Comparison of ENCODE assay signal across 18 cellular contexts in the genomic region with DNA sequence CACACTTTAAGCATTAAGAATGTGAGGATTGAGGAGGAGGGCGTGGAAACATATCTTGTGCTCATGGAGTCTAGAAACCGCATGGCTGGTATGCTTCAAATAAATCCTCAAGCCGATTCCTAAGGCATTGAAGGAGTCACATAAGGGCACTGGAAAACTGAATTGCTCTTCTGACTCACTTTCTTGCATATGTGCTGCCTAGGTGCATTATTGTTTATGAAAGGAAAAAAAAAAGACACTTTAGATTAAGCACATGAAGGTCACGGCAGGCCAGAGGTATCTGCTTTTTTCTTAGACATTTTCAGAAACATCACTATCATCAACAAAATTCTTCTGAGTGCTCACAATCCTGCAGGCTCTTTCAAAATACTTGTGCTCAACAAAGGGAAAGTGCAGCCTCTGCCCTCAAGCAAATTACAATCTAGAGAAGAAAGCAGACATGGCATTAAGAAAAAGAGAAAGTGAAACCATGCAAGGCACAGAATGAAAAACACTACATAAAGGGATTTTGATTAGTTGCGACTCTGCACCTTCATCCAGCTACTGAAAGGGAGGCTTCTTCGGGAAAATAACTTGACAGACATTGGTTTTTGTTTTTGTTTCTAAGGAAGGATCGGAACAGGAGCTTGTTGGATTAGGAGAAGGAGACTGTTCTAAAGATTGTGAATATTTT.
DNase-seq lines count a peak whose midpoint lies in the region; ATAC-seq and TF ChIP-seq lines count a peak whose summit lies in the region.
"Had no signal": no experiment of that assay in that cellular context is flagged by ENCODE, and none has a peak within 500 bp of the region (broad histone marks: within the 10 kb centered on the region; RNA-seq: fewer than 3 reads in every experiment).

No MANE protein-coding gene starts in this region.

- H3K36me3 Mint-ChIP-seq in glutamatergic neuron (ENCODE audit: unreplicated experiment), result peaks cover 14% of the 10 kb centered on the region
- H3K36me3 Mint-ChIP-seq: naive B cell, T-cell had no signal

- peaks cover 0 to 16% (median 9%) of the 10 kb centered on the region in 11 experiments; a peak in 9 of 22 replicates for H3K9me3 ChIP-seq in BLaER1 treated with 17β-estradiol and CSF1 and Interleukin-3, amounts not matched to agents 10 nM and 100 nM (replicated peaks in 1 of 11)
- no peaks in the 10 kb centered on the region for H3K9me3 ChIP-seq in Panc1 (ENCODE audit: control insufficient read depth, insufficient read depth, low read depth, low read length)
- H3K9me3 ChIP-seq: Peyer's patch had no signal

- H3K27me3 ChIP-seq in BLaER1 treated with 17β-estradiol and CSF1 and Interleukin-3, amounts not matched to agents 10 nM and 100 nM, result no peaks in the 10 kb centered on the region
- H3K27me3 ChIP-seq in Panc1 (ENCODE audit: control insufficient read depth, insufficient read depth, low read length), result no peaks in the 10 kb centered on the region
- H3K27me3 ChIP-seq: Peyer's patch had no signal

- no peak for TF ChIP-seq CTCF in Panc1 (IDR thresholded peaks at IDR 0.05)
- no peak for TF ChIP-seq CTCF in glutamatergic neuron (IDR thresholded peaks at IDR 0.05; ENCODE audit: partially characterized antibody, unreplicated experiment)

- H3K4me1 ChIP-seq in BLaER1 treated with 17β-estradiol and CSF1 and Interleukin-3, amounts not matched to agents 10 nM and 100 nM, result peaks cover 5 to 16% (median 8%) of the 10 kb centered on the region in 10 experiments; a peak in 13 of 20 replicates
- no peaks in the 10 kb centered on the region for H3K4me1 ChIP-seq in Panc1 (ENCODE audit: control insufficient read depth, insufficient read depth, low read length)
- H3K4me1 ChIP-seq: Peyer's patch had no signal

- peak overlapping the region; percentile 78 for H3K27ac Mint-ChIP-seq in glutamatergic neuron (ENCODE audit: unreplicated experiment)
- H3K27ac Mint-ChIP-seq: activated T-cell treated with anti-CD3 and anti-CD28 coated beads, Interleukin-2, amount 50 U/mL, for 24 hours; naive B cell; T-cell had no signal

- intact Hi-C loops in Panc1 (cut with micrococcal nuclease; ENCODE audit: unreplicated experiment), result no loop called here

- DNase-seq in Panc1 (ENCODE audit: low read depth, low spot score) (no peak), glutamatergic neuron (no peak), activated gamma-delta T cell (lab: John Stamatoyannopoulos, UW) (no peak), pons (ENCODE audit: low spot score) (no peak)
- no peak for DNase-seq in NK-92 treated with Interleukin-12 subunit alpha and Interleukin-12 subunit beta, amount 100 ng/mL, for 24 hours (lab: John Stamatoyannopoulos, UW)
- DNase-seq: activated CD4-positive, alpha-beta T cell treated with anti-CD3 and anti-CD28 coated beads for 48 hours; activated T-cell treated with anti-CD3 and anti-CD28 coated beads, Interleukin-2, amount 50 U/mL, for 24 hours; amygdala; left cardiac atrium; naive B cell; NCI-H1092; NCI-H226; Peyer's patch; stimulated activated CD4-positive, alpha-beta T cell treated with anti-CD3 and anti-CD28 coated beads, Interleukin-15, amount 100 ng/mL, for 24 hours; T-cell had no signal

- H3K4me2 ChIP-seq in BLaER1 treated with 17β-estradiol and CSF1 and Interleukin-3, amounts not matched to agents 10 nM and 100 nM, result peak overlapping the region in 10 of 11 experiments; percentile 14 to 55 (median 38); a peak in 16 of 22 replicates

- POLR2A ChIA-PET in Panc1 (lab: Charles Lee), result no interaction called here

- H3K36me3 ChIP-seq in BLaER1 treated with 17β-estradiol and CSF1 and Interleukin-3, amounts not matched to agents 10 nM and 100 nM, result no peaks in the 10 kb centered on the region
- no peaks in the 10 kb centered on the region for H3K36me3 ChIP-seq in Panc1 (ENCODE audit: control insufficient read depth, insufficient read depth, low read length)
- H3K36me3 ChIP-seq: Peyer's patch had no signal

- in situ Hi-C loops in Panc1 (cut with HindIII; ENCODE audit: low pct_unique_long_range_greater_than_20kb, low sequenced_read_pairs), result no loop called here

- H3K9me3 Mint-ChIP-seq in glutamatergic neuron (ENCODE audit: unreplicated experiment), result peaks cover 14% of the 10 kb centered on the region

- no peak overlapping the region for H3K4me3 Mint-ChIP-seq in glutamatergic neuron (ENCODE audit: unreplicated experiment)
- H3K4me3 Mint-ChIP-seq: activated T-cell treated with anti-CD3 and anti-CD28 coated beads, Interleukin-2, amount 50 U/mL, for 24 hours; naive B cell had no signal

- H3K27ac ChIP-seq in BLaER1 treated with 17β-estradiol and CSF1 and Interleukin-3, amounts not matched to agents 10 nM and 100 nM, result peak overlapping the region in 2 of 11 experiments; percentile 15 to 30; a peak in 3 of 22 replicates
- H3K27ac ChIP-seq in Panc1 (ENCODE audit: low read length), result peak overlapping the region; percentile 40
- H3K27ac ChIP-seq: Peyer's patch had no signal

- CTCF ChIA-PET in Panc1 (lab: Charles Lee), result no interaction called here

- H3K4me1 Mint-ChIP-seq in glutamatergic neuron (ENCODE audit: low read depth, unreplicated experiment), result peaks cover 21% of the 10 kb centered on the region
- H3K4me1 Mint-ChIP-seq: naive B cell had no signal

- H3K9ac ChIP-seq in BLaER1 treated with 17β-estradiol and CSF1 and Interleukin-3, amounts not matched to agents 10 nM and 100 nM, result no peak overlapping the region

- no TSS peak for BruUV-seq in Panc1 (replicated peaks; lab: Mats Ljungman, UMichigan)

- H4K20me1 ChIP-seq in BLaER1 treated with 17β-estradiol and CSF1 and Interleukin-3, amounts not matched to agents 10 nM and 100 nM, result no peaks in the 10 kb centered on the region

- ATAC-seq in HG03432 (IDR thresholded peaks at IDR 0.05; ENCODE audit: unreplicated experiment), result peak; percentile 50
- ATAC-seq in Panc1, result no peak
- no peak for ATAC-seq in GM18868 (IDR thresholded peaks at IDR 0.05; ENCODE audit: unreplicated experiment)
- ATAC-seq: T-cell had no signal

- no peak overlapping the region for H3K4me3 ChIP-seq in BLaER1 treated with 17β-estradiol and CSF1 and Interleukin-3, amounts not matched to agents 10 nM and 100 nM
- H3K4me3 ChIP-seq in Panc1 (ENCODE audit: low read depth in 2 of 2, low read length in 2 of 2), result peak overlapping the region; percentile 34 to 56
- H3K4me3 ChIP-seq: Peyer's patch had no signal

- H3K27me3 Mint-ChIP-seq in glutamatergic neuron (ENCODE audit: unreplicated experiment), result peaks cover 5% of the 10 kb centered on the region
- H3K27me3 Mint-ChIP-seq: activated T-cell treated with anti-CD3 and anti-CD28 coated beads, Interleukin-2, amount 50 U/mL, for 24 hours; naive B cell; T-cell had no signal

Comparison
In these comparisons a context has a peak if more than half of its experiments do, and no peak if none do; other contexts are left out.
1. H3K4me3 ChIP-seq: peak in Panc1 (2 of 2); none in BLaER1 treated with 17β-estradiol and CSF1 and Interleukin-3, amounts not matched to agents 10 nM and 100 nM (0 of 10).